24 cellular contexts compared by ENCODE assay signal in the genomic region with DNA sequence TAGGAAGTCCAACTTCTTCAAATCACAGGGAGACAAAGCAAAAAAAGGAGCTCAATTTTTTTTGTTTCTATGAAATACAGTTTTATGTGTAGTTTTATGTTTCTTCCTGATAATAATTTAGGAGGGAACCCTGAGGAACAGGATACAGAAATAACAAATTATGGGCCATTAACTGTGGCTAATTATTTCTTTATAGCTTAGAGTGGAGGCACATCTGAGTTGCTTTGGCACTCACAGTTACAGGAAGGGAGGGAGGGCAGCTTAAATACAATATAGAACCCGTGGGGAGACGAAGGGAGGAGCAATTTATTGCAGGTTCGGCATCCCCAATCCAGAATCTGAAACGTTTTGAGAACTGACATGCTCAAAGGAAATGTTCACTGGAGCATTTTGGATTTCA. TPM values are rescaled to one million over a fixed set of nuclear protein-coding genes. Genes with fewer than 3 reads are reported as not detected.
DNase-seq lines count a peak whose midpoint lies in the region; TF ChIP-seq lines count a peak whose summit lies in the region.
"Had no signal": no experiment of that assay in that cellular context is flagged by ENCODE, and none has a peak within 500 bp of the region (broad histone marks: within the 10 kb centered on the region; RNA-seq: fewer than 3 reads in every experiment).

No MANE protein-coding gene starts in this region.

- H3K18ac ChIP-seq in mesenchymal stem cell (ENCODE audit: low read depth in 1 of 2, low read length in 2 of 2), result no peak overlapping the region

- no peak overlapping the region for H2BK120ac ChIP-seq in mesenchymal stem cell (ENCODE audit: low read depth, low read length)

- H3K23ac ChIP-seq in mesenchymal stem cell (ENCODE audit: low read length in 2 of 2), result no peak overlapping the region

- H3K27me3 Mint-ChIP-seq in nephron progenitor cell (ENCODE audit: low read depth, poor library complexity), result peaks cover 10% of the 10 kb centered on the region

- no peak overlapping the region for H3K4ac ChIP-seq in mesenchymal stem cell (ENCODE audit: low read depth in 1 of 2, low read length in 2 of 2)

- peaks cover 22% of the 10 kb centered on the region for H3K4me1 ChIP-seq in mesenchymal stem cell (ENCODE audit: control insufficient read depth, insufficient read depth, low read depth, low read length)
- peaks cover 21% of the 10 kb centered on the region for H3K4me1 ChIP-seq in vagina

- H3K79me1 ChIP-seq in mesenchymal stem cell (replicated peaks; ENCODE audit: low read length, poor library complexity, severe bottlenecking), result no peaks in the 10 kb centered on the region

- no peak overlapping the region for H3K4me2 ChIP-seq in mesenchymal stem cell (ENCODE audit: low read length, poor library complexity, severe bottlenecking)

- H2BK15ac ChIP-seq in mesenchymal stem cell (ENCODE audit: low read depth, poor library complexity, severe bottlenecking), result no peak overlapping the region

- H2AK5ac ChIP-seq in mesenchymal stem cell (ENCODE audit: low read length, severe bottlenecking), result peak overlapping the region; percentile 28

- no peaks in the 10 kb centered on the region for H3K36me3 Mint-ChIP-seq in nephron progenitor cell (ENCODE audit: low read depth)

- no peak overlapping the region for H2BK12ac ChIP-seq in mesenchymal stem cell (ENCODE audit: low read length in 2 of 2)

- DNase-seq in NCI-H748 (lab: John Stamatoyannopoulos, UW; ENCODE audit: unreplicated experiment) (peak; percentile 11), NCI-H748 treated with DMSO at 0.1 percent for 48 hours (lab: John Stamatoyannopoulos, UW) (no peak), NCI-H69 (lab: John Stamatoyannopoulos, UW) (peak; percentile 57), mesenchymal stem cell (no peak), vagina (ENCODE audit: extremely low spot score in 2 of 2) (no peak), nephron progenitor cell (no peak), DMS79 treated with DMSO at 0.1 percent for 48 hours (lab: John Stamatoyannopoulos, UW) (no peak)
- no peak for DNase-seq in activated naive CD4-positive, alpha-beta T cell treated with Interleukin-2 at 50 U/mL for 16 hours
- DNase-seq: ACHN, BE2C, Karpas-422, MV-4-11, NCI-H1694, NCI-H2081 treated with DMSO at 0.1 percent for 48 hours, NCI-H2171 treated with DMSO at 0.1 percent for 48 hours, NCI-H524, SHP77 treated with DMSO at 0.1 percent for 48 hours had no signal

- H3K27me3 ChIP-seq in mesenchymal stem cell (ENCODE audit: control insufficient read depth in 1 of 2, insufficient read depth in 1 of 2, low read length in 2 of 2) (no peaks in the 10 kb centered on the region), vagina (no peaks in the 10 kb centered on the region)
- H3K27me3 ChIP-seq: BE2C, Peyer's patch had no signal

- TF ChIP-seq CTCF in vagina (IDR thresholded peaks at IDR 0.05) (no peak), nephron progenitor cell (IDR thresholded peaks at IDR 0.05) (no peak)

- no peaks in the 10 kb centered on the region for H3K9me3 ChIP-seq in mesenchymal stem cell (ENCODE audit: control insufficient read depth, low read length)
- no peaks in the 10 kb centered on the region for H3K9me3 ChIP-seq in vagina
- H3K9me3 ChIP-seq: BE2C, Peyer's patch had no signal

- intact Hi-C loops in vagina (cut with DNase I), result no loop called here

- H3K36me3 ChIP-seq in mesenchymal stem cell (ENCODE audit: control insufficient read depth in 1 of 2, insufficient read depth in 2 of 2, low read depth in 1 of 2, low read length in 2 of 2) (no peaks in the 10 kb centered on the region), vagina (no peaks in the 10 kb centered on the region)
- H3K36me3 ChIP-seq: BE2C, Peyer's patch had no signal

- no peak overlapping the region for H3K4me3 Mint-ChIP-seq in nephron progenitor cell

- peak overlapping the region; percentile 78 for H3K27ac ChIP-seq in mesenchymal stem cell (ENCODE audit: low read length, poor library complexity, severe bottlenecking)
- peak overlapping the region; percentile 55 for H3K27ac ChIP-seq in vagina
- H3K27ac ChIP-seq: 22Rv1 had no signal

- H3K14ac ChIP-seq in mesenchymal stem cell (ENCODE audit: low read length in 2 of 2), result no peak overlapping the region

- H3K27ac Mint-ChIP-seq in nephron progenitor cell, result no peak overlapping the region

- TF ChIP-seq POLR2A in vagina (IDR thresholded peaks at IDR 0.05), result no peak

- H3K9me3 Mint-ChIP-seq in nephron progenitor cell, result no peaks in the 10 kb centered on the region

- no peak overlapping the region for H4K91ac ChIP-seq in mesenchymal stem cell (ENCODE audit: low read length)

- H4K8ac ChIP-seq in mesenchymal stem cell (ENCODE audit: low read length), result no peak overlapping the region

- H3K4me3 ChIP-seq in mesenchymal stem cell (ENCODE audit: insufficient read depth in 1 of 2, low read depth in 1 of 2, low read length in 2 of 2) (no peak overlapping the region), vagina (no peak overlapping the region)
- H3K4me3 ChIP-seq: Peyer's patch had no signal

- 74% methylated on average over 4 of the region's 4 CpGs for WGBS in mesenchymal stem cell

- H2AFZ ChIP-seq in mesenchymal stem cell (ENCODE audit: low read depth, low read length), result no peak overlapping the region

- peak overlapping the region; percentile 80 for H3K9ac ChIP-seq in mesenchymal stem cell (ENCODE audit: low read length)

- H2BK5ac ChIP-seq in mesenchymal stem cell (ENCODE audit: low read depth, low read length, poor library complexity, severe bottlenecking), result no peak overlapping the region

- peaks cover 6% of the 10 kb centered on the region for H3K4me1 Mint-ChIP-seq in nephron progenitor cell

RNA-seq across cellular contexts. Expression of a gene that starts 37.1 kb away (rescaled TPM):
- not detected for polyA plus RNA-seq in mesenchymal stem cell (2013, experiment 1 of 2)
- polyA plus RNA-seq in mesenchymal stem cell (2013, experiment 2 of 2), result not detected
- total RNA-seq in vagina, result not detected
- total RNA-seq: Daoy, G401, HT-29, MCF 10A, OCI-LY7, Peyer's patch had no signal

Comparison
In these comparisons a context has a peak if more than half of its experiments do, and no peak if none do; other contexts are left out.
1. DNase-seq: peak in NCI-H748 (single experiment) and NCI-H69 (single experiment); none in NCI-H748 treated with DMSO at 0.1 percent for 48 hours (single experiment), mesenchymal stem cell (single experiment), vagina (0 of 2), activated naive CD4-positive, alpha-beta T cell treated with Interleukin-2 at 50 U/mL for 16 hours (single experiment), nephron progenitor cell (single experiment) and DMS79 treated with DMSO at 0.1 percent for 48 hours (single experiment).